ENCODE assay signal across 20 cellular contexts in genomic region chr4:132540797-132541196, GRCh38.
A peak's percentile ranks its signal among the peaks of the same experiment; 100 is the strongest.
DNase-seq lines count a peak whose midpoint lies in the region; ATAC-seq and TF ChIP-seq lines count a peak whose summit lies in the region.
"Had no signal": no experiment of that assay in that cellular context is flagged by ENCODE, and none has a peak within 500 bp of the region (broad histone marks: within the 10 kb centered on the region; RNA-seq: fewer than 3 reads in every experiment).

No MANE protein-coding gene starts in this region.

- ATAC-seq in HG03565 (IDR thresholded peaks at IDR 0.05; ENCODE audit: unreplicated experiment) (no peak), SK-N-SH treated with all-trans-retinoic acid at 6 μM for 48 hours (no peak)
- no peak for ATAC-seq in stimulated activated naive CD8-positive, alpha-beta T cell treated with anti-CD3 and anti-CD28 coated beads, Interleukin-15, Interleukin-2, amounts not matched to agents 100 U/mL and 50 U/mL, for 24 hours
- ATAC-seq: left cardiac atrium, PC-3 had no signal

- peak; percentile 64 for DNase-seq in DMS53 treated with DMSO at 0.1 percent for 48 hours (lab: John Stamatoyannopoulos, UW; ENCODE audit: unreplicated experiment)
- peak; percentile 69 for DNase-seq in NCI-H2029 (lab: John Stamatoyannopoulos, UW)
- peak; percentile 14 for DNase-seq in NCI-H345 treated with DMSO at 0.1 percent for 48 hours (lab: John Stamatoyannopoulos, UW; ENCODE audit: unreplicated experiment)
- peak; percentile 66 for DNase-seq in SHP77 treated with DMSO at 0.1 percent for 48 hours (lab: John Stamatoyannopoulos, UW)
- no peak for DNase-seq in dermis blood vessel endothelial cell
- DNase-seq in stimulated activated naive CD8-positive, alpha-beta T cell treated with anti-CD3 and anti-CD28 coated beads, Interleukin-15, Interleukin-2, amounts not matched to agents 100 U/mL and 50 U/mL, for 24 hours: no peak
- DNase-seq: activated CD4-positive, alpha-beta T cell treated with anti-CD3 and anti-CD28 coated beads for 48 hours; CD4-positive, CD25-positive, alpha-beta regulatory T cell; DMS 273 treated with DMSO at 0.1 percent for 48 hours; GF-D8; heart right ventricle; left cardiac atrium; NCI-H526; PC-3; SIG-M5; spleen; stimulated activated CD4-positive, alpha-beta T cell treated with anti-CD3 and anti-CD28 coated beads, Interleukin-4, amount 100 ng/mL, for 1 hour; stimulated activated naive CD4-positive, alpha-beta T cell had no signal

TF ChIP-seq in SK-N-SH treated with all-trans-retinoic acid at 6 μM for 48 hours, 23 proteins besides CTCF, POLR2A, EP300 and RAD21:
- TF ChIP-seq GLIS3 (CRISPR knock-in tag; IDR thresholded peaks at IDR 0.05) (no peak), TOX (CRISPR knock-in tag; IDR thresholded peaks at IDR 0.05; ENCODE audit: borderline replicate concordance) (no peak), ZNF8 (CRISPR knock-in tag; IDR thresholded peaks at IDR 0.05) (no peak), ESRRG (CRISPR knock-in tag; IDR thresholded peaks at IDR 0.05) (no peak), RARB (CRISPR knock-in tag; IDR thresholded peaks at IDR 0.05) (no peak), TSHZ2 (CRISPR knock-in tag; IDR thresholded peaks at IDR 0.05) (no peak)
- TF ChIP-seq, protein P1, sequence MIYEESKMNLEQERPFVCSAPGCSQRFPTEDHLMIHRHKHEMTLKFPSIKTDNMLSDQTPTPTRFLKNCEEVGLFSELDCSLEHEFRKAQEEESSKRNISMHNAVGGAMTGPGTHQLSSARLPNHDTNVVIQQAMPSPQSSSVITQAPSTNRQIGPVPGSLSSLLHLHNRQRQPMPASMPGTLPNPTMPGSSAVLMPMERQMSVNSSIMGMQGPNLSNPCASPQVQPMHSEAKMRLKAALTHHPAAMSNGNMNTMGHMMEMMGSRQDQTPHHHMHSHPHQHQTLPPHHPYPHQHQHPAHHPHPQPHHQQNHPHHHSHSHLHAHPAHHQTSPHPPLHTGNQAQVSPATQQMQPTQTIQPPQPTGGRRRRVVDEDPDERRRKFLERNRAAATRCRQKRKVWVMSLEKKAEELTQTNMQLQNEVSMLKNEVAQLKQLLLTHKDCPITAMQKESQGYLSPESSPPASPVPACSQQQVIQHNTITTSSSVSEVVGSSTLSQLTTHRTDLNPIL (CRISPR knock-in tag; IDR thresholded peaks at IDR 0.05; ENCODE audit: low read depth): no peak
- TF ChIP-seq, protein P2, sequence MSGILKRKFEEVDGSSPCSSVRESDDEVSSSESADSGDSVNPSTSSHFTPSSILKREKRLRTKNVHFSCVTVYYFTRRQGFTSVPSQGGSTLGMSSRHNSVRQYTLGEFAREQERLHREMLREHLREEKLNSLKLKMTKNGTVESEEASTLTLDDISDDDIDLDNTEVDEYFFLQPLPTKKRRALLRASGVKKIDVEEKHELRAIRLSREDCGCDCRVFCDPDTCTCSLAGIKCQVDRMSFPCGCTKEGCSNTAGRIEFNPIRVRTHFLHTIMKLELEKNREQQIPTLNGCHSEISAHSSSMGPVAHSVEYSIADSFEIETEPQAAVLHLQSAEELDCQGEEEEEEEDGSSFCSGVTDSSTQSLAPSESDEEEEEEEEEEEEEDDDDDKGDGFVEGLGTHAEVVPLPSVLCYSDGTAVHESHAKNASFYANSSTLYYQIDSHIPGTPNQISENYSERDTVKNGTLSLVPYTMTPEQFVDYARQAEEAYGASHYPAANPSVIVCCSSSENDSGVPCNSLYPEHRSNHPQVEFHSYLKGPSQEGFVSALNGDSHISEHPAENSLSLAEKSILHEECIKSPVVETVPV (CRISPR knock-in tag; IDR thresholded peaks at IDR 0.05): no peak

Comparison
In these comparisons a context has a peak if more than half of its experiments do, and no peak if none do; other contexts are left out.
1. DNase-seq: peak in DMS53 treated with DMSO at 0.1 percent for 48 hours (single experiment), NCI-H2029 (single experiment), NCI-H345 treated with DMSO at 0.1 percent for 48 hours (single experiment) and SHP77 treated with DMSO at 0.1 percent for 48 hours (single experiment); none in dermis blood vessel endothelial cell (single experiment) and stimulated activated naive CD8-positive, alpha-beta T cell treated with anti-CD3 and anti-CD28 coated beads, Interleukin-15, Interleukin-2, amounts not matched to agents 100 U/mL and 50 U/mL, for 24 hours (single experiment).